16 cellular contexts compared by ENCODE assay signal in the genomic region with DNA sequence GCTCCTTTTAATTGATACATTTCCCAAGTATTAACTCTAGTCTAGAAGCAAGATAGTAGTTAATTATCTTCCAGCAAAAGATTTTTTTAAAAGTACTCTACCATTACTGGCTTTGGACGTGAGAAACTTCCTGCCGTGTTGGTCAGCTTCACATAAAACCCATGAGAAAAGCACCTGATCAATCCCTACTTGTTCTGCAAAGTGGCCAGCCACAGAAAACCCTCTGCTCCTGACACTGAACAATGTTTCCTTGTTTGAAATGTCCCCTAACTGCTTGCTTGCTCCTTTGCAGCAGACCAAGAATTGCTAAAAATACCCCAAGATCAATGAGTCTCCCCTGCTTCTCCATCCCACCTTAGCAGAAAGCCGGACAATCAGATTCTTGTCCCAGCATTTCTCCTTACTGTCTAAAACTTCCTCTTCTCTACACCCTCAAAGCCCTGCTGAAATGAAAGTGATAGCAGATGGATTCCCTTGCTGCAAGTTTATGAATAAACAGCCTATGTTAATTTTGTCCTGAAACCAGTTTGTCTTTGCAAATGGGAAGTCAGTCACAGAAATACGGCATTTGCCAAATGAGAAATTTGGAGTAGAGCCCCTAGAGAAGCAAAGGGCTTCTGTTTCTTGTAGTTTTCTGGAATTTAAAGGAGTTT.
DNase-seq lines count a peak whose midpoint lies in the region; ATAC-seq and TF ChIP-seq lines count a peak whose summit lies in the region.
"Had no signal": no experiment of that assay in that cellular context is flagged by ENCODE, and none has a peak within 500 bp of the region (broad histone marks: within the 10 kb centered on the region; RNA-seq: fewer than 3 reads in every experiment).

No MANE protein-coding gene starts in this region.

- peak overlapping the region; percentile 10 for H3K27ac Mint-ChIP-seq in activated naive CD8-positive, alpha-beta T cell treated with anti-CD3 and anti-CD28 coated beads for 36 hours
- H3K27ac Mint-ChIP-seq in activated naive CD8-positive, alpha-beta T cell treated with anti-CD3 and anti-CD28 coated beads, Interleukin-2, amount 50 U/mL, for 24 hours: no peak overlapping the region
- H3K27ac Mint-ChIP-seq in activated naive CD8-positive, alpha-beta T cell treated with anti-CD3 and anti-CD28 coated beads, Interleukin-2, amount 10 ng/mL, durations not matched to agents 7 days and 5 days: peak overlapping the region; percentile 18
- H3K27ac Mint-ChIP-seq in natural killer cell: no peak overlapping the region

- no peaks in the 10 kb centered on the region for H3K36me3 Mint-ChIP-seq in activated naive CD8-positive, alpha-beta T cell treated with anti-CD3 and anti-CD28 coated beads for 36 hours
- H3K36me3 Mint-ChIP-seq in activated naive CD8-positive, alpha-beta T cell treated with anti-CD3 and anti-CD28 coated beads, Interleukin-2, amount 50 U/mL, for 24 hours (ENCODE audit: low read depth): no peaks in the 10 kb centered on the region
- no peaks in the 10 kb centered on the region for H3K36me3 Mint-ChIP-seq in activated naive CD8-positive, alpha-beta T cell treated with anti-CD3 and anti-CD28 coated beads, Interleukin-2, amount 10 ng/mL, durations not matched to agents 7 days and 5 days
- H3K36me3 Mint-ChIP-seq in natural killer cell: no peaks in the 10 kb centered on the region

- POLR2A ChIA-PET in activated naive CD8-positive, alpha-beta T cell treated with anti-CD3 and anti-CD28 coated beads, Interleukin-2, amount 10 ng/mL, durations not matched to agents 7 days and 5 days (lab: Charles Lee): no interaction called here

- no peak overlapping the region for H3K4me3 Mint-ChIP-seq in activated naive CD8-positive, alpha-beta T cell treated with anti-CD3 and anti-CD28 coated beads for 36 hours
- no peak overlapping the region for H3K4me3 Mint-ChIP-seq in activated naive CD8-positive, alpha-beta T cell treated with anti-CD3 and anti-CD28 coated beads, Interleukin-2, amount 50 U/mL, for 24 hours
- no peak overlapping the region for H3K4me3 Mint-ChIP-seq in activated naive CD8-positive, alpha-beta T cell treated with anti-CD3 and anti-CD28 coated beads, Interleukin-2, amount 10 ng/mL, durations not matched to agents 7 days and 5 days
- no peak overlapping the region for H3K4me3 Mint-ChIP-seq in natural killer cell

- peaks cover 7% of the 10 kb centered on the region for H3K9me3 Mint-ChIP-seq in activated naive CD8-positive, alpha-beta T cell treated with anti-CD3 and anti-CD28 coated beads for 36 hours
- peaks cover 7% of the 10 kb centered on the region for H3K9me3 Mint-ChIP-seq in activated naive CD8-positive, alpha-beta T cell treated with anti-CD3 and anti-CD28 coated beads, Interleukin-2, amount 50 U/mL, for 24 hours
- peaks cover 5% of the 10 kb centered on the region for H3K9me3 Mint-ChIP-seq in activated naive CD8-positive, alpha-beta T cell treated with anti-CD3 and anti-CD28 coated beads, Interleukin-2, amount 10 ng/mL, durations not matched to agents 7 days and 5 days
- no peaks in the 10 kb centered on the region for H3K9me3 Mint-ChIP-seq in natural killer cell

- intact Hi-C loops in natural killer cell (cut with micrococcal nuclease): no loop called here

- ATAC-seq in activated naive CD8-positive, alpha-beta T cell treated with anti-CD3 and anti-CD28 coated beads, Interleukin-2, amount 50 U/mL, for 24 hours: no peak
- ATAC-seq in HG02798 (IDR thresholded peaks at IDR 0.05; ENCODE audit: poor library complexity, unreplicated experiment) (peak; percentile 56), natural killer cell (no peak)
- no peak for ATAC-seq in activated naive CD8-positive, alpha-beta T cell treated with anti-CD3 and anti-CD28 coated beads, Interleukin-2, amount 10 ng/mL, durations not matched to agents 7 days and 5 days (ENCODE audit: low read depth)
- ATAC-seq: HCT116 had no signal

- H3K27me3 Mint-ChIP-seq in activated naive CD8-positive, alpha-beta T cell treated with anti-CD3 and anti-CD28 coated beads for 36 hours: no peaks in the 10 kb centered on the region
- H3K27me3 Mint-ChIP-seq in activated naive CD8-positive, alpha-beta T cell treated with anti-CD3 and anti-CD28 coated beads, Interleukin-2, amount 50 U/mL, for 24 hours: no peaks in the 10 kb centered on the region
- H3K27me3 Mint-ChIP-seq in activated naive CD8-positive, alpha-beta T cell treated with anti-CD3 and anti-CD28 coated beads, Interleukin-2, amount 10 ng/mL, durations not matched to agents 7 days and 5 days: peaks cover 3% of the 10 kb centered on the region
- H3K27me3 Mint-ChIP-seq in natural killer cell (ENCODE audit: low read depth in 2 of 2): peaks cover 2 to 7% of the 10 kb centered on the region in 2 donors

- no peak for TF ChIP-seq CTCF in natural killer cell (IDR thresholded peaks at IDR 0.05)

- peaks cover 3% of the 10 kb centered on the region for H3K4me1 Mint-ChIP-seq in activated naive CD8-positive, alpha-beta T cell treated with anti-CD3 and anti-CD28 coated beads for 36 hours
- peaks cover 4% of the 10 kb centered on the region for H3K4me1 Mint-ChIP-seq in activated naive CD8-positive, alpha-beta T cell treated with anti-CD3 and anti-CD28 coated beads, Interleukin-2, amount 50 U/mL, for 24 hours
- H3K4me1 Mint-ChIP-seq in activated naive CD8-positive, alpha-beta T cell treated with anti-CD3 and anti-CD28 coated beads, Interleukin-2, amount 10 ng/mL, durations not matched to agents 7 days and 5 days: peaks cover 7% of the 10 kb centered on the region
- H3K4me1 Mint-ChIP-seq in natural killer cell: peaks cover 0 to 6% of the 10 kb centered on the region in 2 donors

- no peak for DNase-seq in activated naive CD8-positive, alpha-beta T cell treated with anti-CD3 and anti-CD28 coated beads for 36 hours
- DNase-seq in activated naive CD8-positive, alpha-beta T cell treated with anti-CD3 and anti-CD28 coated beads, Interleukin-2, amount 50 U/mL, for 24 hours: no peak
- no peak for DNase-seq in activated naive CD8-positive, alpha-beta T cell treated with anti-CD3 and anti-CD28 coated beads, Interleukin-2, amount 10 ng/mL, durations not matched to agents 7 days and 5 days
- no peak for DNase-seq in effector CD8-positive, alpha-beta T cell (lab: John Stamatoyannopoulos, UW)
- DNase-seq in natural killer cell (no peak), DMS114 treated with DMSO at 0.1 percent for 48 hours (lab: John Stamatoyannopoulos, UW; ENCODE audit: unreplicated experiment) (no peak), NCI-H2081 (lab: John Stamatoyannopoulos, UW) (no peak)
- DNase-seq: activated T-cell treated with anti-CD3 and anti-CD28 coated beads for 4 hours; DMS79 treated with DMSO at 0.1 percent for 48 hours; NCI-H1092 treated with DMSO at 0.1 percent for 48 hours; NCI-H446 treated with DMSO at 0.1 percent for 48 hours; Right ventricle myocardium superior; stimulated activated CD4-positive, alpha-beta T cell treated with anti-CD3 and anti-CD28 coated beads, Interleukin-12 subunit alpha, Interleukin-12 subunit beta, amount 100 ng/mL, for 4 hours; upper lobe of left lung had no signal

Comparison
In these comparisons a context has a peak if more than half of its experiments do, and no peak if none do; other contexts are left out.
1. H3K27ac Mint-ChIP-seq: peak in activated naive CD8-positive, alpha-beta T cell treated with anti-CD3 and anti-CD28 coated beads for 36 hours (single experiment) and activated naive CD8-positive, alpha-beta T cell treated with anti-CD3 and anti-CD28 coated beads, Interleukin-2, amount 10 ng/mL, durations not matched to agents 7 days and 5 days (single experiment); none in activated naive CD8-positive, alpha-beta T cell treated with anti-CD3 and anti-CD28 coated beads, Interleukin-2, amount 50 U/mL, for 24 hours (single experiment) and natural killer cell (0 of 2).